8 cellular contexts compared by ENCODE assay signal in genomic region chr22:21735198-21736083, GRCh38. TPM values are rescaled to one million over a fixed set of nuclear protein-coding genes. Genes with fewer than 3 reads are reported as not detected.
DNase-seq lines count a peak whose midpoint lies in the region; ATAC-seq and TF ChIP-seq lines count a peak whose summit lies in the region.

YPEL1 (minus strand) TSS chr22:21735794; CDS start chr22:21710744, 25,050 bp downstream.

- POLR2A ChIA-PET in activated CD4-positive, alpha-beta T cell treated with anti-CD3 and anti-CD28 coated beads for 36 hours (lab: Charles Lee), result interaction anchor here (0.5 to 1.9 kb wide), 3 partner anchors 20 to 234 kb away, joined by 3 to 6 read pairs (median 3); no protein-coding TSS in a partner anchor

- ATAC-seq in GM19043 (IDR thresholded peaks at IDR 0.05; ENCODE audit: low read depth, unreplicated experiment) (peak; percentile 80), HG03354 (IDR thresholded peaks at IDR 0.05; ENCODE audit: poor library complexity, severe bottlenecking, unreplicated experiment) (peak; percentile 85)
- ATAC-seq in activated CD4-positive, alpha-beta T cell treated with anti-CD3 and anti-CD28 coated beads for 36 hours, result peak; percentile 95

- H3K27me3 Mint-ChIP-seq in activated CD4-positive, alpha-beta T cell treated with anti-CD3 and anti-CD28 coated beads for 36 hours, result peaks cover 3% of the 10 kb centered on the region

- H3K9me3 Mint-ChIP-seq in activated CD4-positive, alpha-beta T cell treated with anti-CD3 and anti-CD28 coated beads for 36 hours (ENCODE audit: low read depth), result no peaks in the 10 kb centered on the region

- DNase-seq in AG20443 (ENCODE audit: low spot score) (peak; percentile 99), NCI-H510A treated with DMSO at 0.1 percent for 48 hours (lab: John Stamatoyannopoulos, UW) (peak; percentile 67), choroid plexus epithelial cell (ENCODE audit: low read depth) (peak; percentile 97), kidney glomerular epithelial cell (lab: John Stamatoyannopoulos, UW) (peak; percentile 86)
- peak; percentile 96 for DNase-seq in activated CD4-positive, alpha-beta T cell treated with anti-CD3 and anti-CD28 coated beads for 36 hours
- peak; percentile 92 for DNase-seq in stimulated activated CD4-positive, alpha-beta T cell treated with anti-CD3 and anti-CD28 coated beads, Interleukin-15, amount 100 ng/mL, for 24 hours

- H3K4me1 Mint-ChIP-seq in activated CD4-positive, alpha-beta T cell treated with anti-CD3 and anti-CD28 coated beads for 36 hours, result peaks cover 10% of the 10 kb centered on the region

- peak within 1 kb of the TSS; percentile 84 for H3K4me3 Mint-ChIP-seq in activated CD4-positive, alpha-beta T cell treated with anti-CD3 and anti-CD28 coated beads for 36 hours

- CTCF ChIA-PET in activated CD4-positive, alpha-beta T cell treated with anti-CD3 and anti-CD28 coated beads for 36 hours (lab: Charles Lee), result interaction anchor here (0.8 to 0.9 kb wide), 4 partner anchors 29 to 230 kb away, joined by 3 read pairs; no protein-coding TSS in a partner anchor

- H3K36me3 Mint-ChIP-seq in activated CD4-positive, alpha-beta T cell treated with anti-CD3 and anti-CD28 coated beads for 36 hours (ENCODE audit: low read depth), result no peaks in the 10 kb centered on the region

- TF ChIP-seq CTCF in choroid plexus epithelial cell (conservative IDR thresholded peaks at IDR 0.05; ENCODE audit: low read depth, low read length), result no peak

- H3K4me3 ChIP-seq in choroid plexus epithelial cell (ENCODE audit: low read depth, low read length), result peak within 1 kb of the TSS; percentile 64

- peak within 1 kb of the TSS; percentile 79 for H3K27ac Mint-ChIP-seq in activated CD4-positive, alpha-beta T cell treated with anti-CD3 and anti-CD28 coated beads for 36 hours

- intact Hi-C loops in activated CD4-positive, alpha-beta T cell treated with anti-CD3 and anti-CD28 coated beads for 36 hours (cut with DNase I, micrococcal nuclease), result loop anchor here in 1 of 2 experiments (1.0 to 2.0 kb wide), 8 partner anchors 27 to 217 kb away; partner anchors contain the start of genes MAPK1, PPM1F and YDJC

RNA-seq across cellular contexts. Expression of gene YPEL1, which starts in this region (rescaled TPM):
- total RNA-seq in activated CD4-positive, alpha-beta T cell treated with anti-CD3 and anti-CD28 coated beads for 36 hours, result 1 to 10 TPM; 1.0 to 1.5 TPM

Comparison
In these comparisons a context has a peak if more than half of its experiments do, and no peak if none do; other contexts are left out.
1. Peak in every context shown above with its lines: DNase-seq, ATAC-seq and H3K4me3 ChIP-seq.